Comparison of ENCODE assay signal across 27 cellular contexts in the genomic region with DNA sequence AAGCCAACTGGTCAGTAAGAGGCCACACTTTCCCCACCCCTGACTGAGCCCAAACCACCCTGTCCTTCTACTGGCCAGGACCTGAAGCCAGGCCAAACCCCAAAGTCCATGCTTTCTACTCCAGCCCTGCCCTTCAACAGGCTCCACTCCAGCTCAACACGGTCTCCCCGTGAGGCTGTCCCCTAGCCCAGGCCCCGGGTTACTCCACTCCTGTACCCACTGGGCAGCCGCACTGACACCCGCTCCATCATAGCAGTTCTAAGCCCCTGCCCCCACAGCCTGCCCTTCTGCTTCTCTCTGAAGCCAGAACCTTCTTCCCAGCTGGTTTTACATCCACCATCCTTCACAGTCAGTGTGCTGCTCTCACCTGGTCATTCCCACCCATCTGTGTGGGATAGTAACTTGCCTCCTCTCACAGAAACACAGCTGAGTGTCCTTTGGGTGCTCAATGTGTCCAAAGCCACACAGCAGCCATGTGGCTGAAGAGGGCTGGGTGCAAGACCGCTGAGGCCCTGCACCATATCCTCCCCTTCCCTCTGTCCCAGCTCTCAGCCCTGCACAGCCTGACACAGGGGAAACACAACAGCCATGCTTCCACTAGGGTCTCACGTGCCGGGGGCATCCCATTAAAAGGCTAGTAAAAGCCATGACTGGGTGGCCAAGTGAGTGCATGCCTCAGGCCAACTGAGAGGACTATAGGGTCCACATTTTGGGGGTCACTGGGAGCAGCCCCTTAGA. TPM values are rescaled to one million over a fixed set of nuclear protein-coding genes. Genes with fewer than 3 reads are reported as not detected.
DNase-seq lines count a peak whose midpoint lies in the region; ATAC-seq, FAIRE-seq and TF ChIP-seq lines count a peak whose summit lies in the region.
"Had no signal": no experiment of that assay in that cellular context is flagged by ENCODE, and none has a peak within 500 bp of the region (broad histone marks: within the 10 kb centered on the region; RNA-seq: fewer than 3 reads in every experiment).

No MANE protein-coding gene starts in this region.

- no peak for TF ChIP-seq EP300 in esophagus muscularis mucosa (IDR thresholded peaks at IDR 0.05)

- TF ChIP-seq CTCF in heart right ventricle (IDR thresholded peaks at IDR 0.05): no peak
- no peak for TF ChIP-seq CTCF in esophagus muscularis mucosa (IDR thresholded peaks at IDR 0.05)

- peak; percentile 65 for DNase-seq in cardiac septum (ENCODE audit: low spot score)
- DNase-seq in heart right ventricle: no peak
- DNase-seq in activated CD4-positive, alpha-beta memory T cell treated with anti-CD3 and anti-CD28 coated beads for 36 hours: no peak
- peak; percentile 76 for DNase-seq in mesenteric fat pad (ENCODE audit: low spot score)
- no peak for DNase-seq in GM12892 (ENCODE audit: insufficient read length)
- DNase-seq in esophagus muscularis mucosa (ENCODE audit: extremely low spot score): no peak
- no peak for DNase-seq in frontal cortex (ENCODE audit: low spot score in 2 of 2)
- DNase-seq: activated T-cell treated with anti-CD3 and anti-CD28 coated beads, Interleukin-2, amount 50 U/mL, for 72 hours; amniotic stem cell; CD4-positive, CD25-positive, alpha-beta regulatory T cell; cortex of kidney; H9; kidney glomerular epithelial cell; mesendoderm; MG63; naive B cell; NCI-H1436 treated with DMSO at 0.1 percent for 48 hours; NCI-H510A treated with DMSO at 0.1 percent for 48 hours; NK-92 treated with Interleukin-12 subunit alpha and Interleukin-12 subunit beta, amount 100 ng/mL, for 24 hours; stimulated activated CD4-positive, alpha-beta T cell treated with anti-CD3 and anti-CD28 coated beads, Interleukin-12 subunit alpha, Interleukin-12 subunit beta, amount 100 ng/mL, for 4 hours; stimulated activated CD4-positive, alpha-beta T cell treated with anti-CD3 and anti-CD28 coated beads, Interleukin-4, amount 100 ng/mL, for 4 hours had no signal

- H3K9me3 ChIP-seq in heart right ventricle (no peaks in the 10 kb centered on the region), esophagus muscularis mucosa (no peaks in the 10 kb centered on the region)
- H3K9me3 ChIP-seq: breast epithelium, MG63 had no signal

- FAIRE-seq in GM12892 (lab: Jason Lieb, UNC): no peak
- no peak for FAIRE-seq in frontal cortex (lab: Jason Lieb, UNC)
- FAIRE-seq: K562 had no signal

- no peaks in the 10 kb centered on the region for H3K27me3 ChIP-seq in heart right ventricle
- H3K27me3 ChIP-seq in esophagus muscularis mucosa: no peaks in the 10 kb centered on the region
- H3K27me3 ChIP-seq: breast epithelium, MG63 had no signal

- intact Hi-C loops in cardiac septum (cut with DNase I): no loop called here
- intact Hi-C loops in heart right ventricle (cut with DNase I): no loop called here
- intact Hi-C loops in activated CD4-positive, alpha-beta memory T cell treated with anti-CD3 and anti-CD28 coated beads for 36 hours (cut with micrococcal nuclease): no loop called here
- intact Hi-C loops in esophagus muscularis mucosa (cut with DNase I): no loop called here

- peaks cover 55% of the 10 kb centered on the region for H3K36me3 Mint-ChIP-seq in activated CD4-positive, alpha-beta memory T cell treated with anti-CD3 and anti-CD28 coated beads for 36 hours

- no peak for ATAC-seq in heart right ventricle
- ATAC-seq: activated T-cell treated with anti-CD3 and anti-CD28 coated beads, Interleukin-2, amount 50 U/mL, for 72 hours; K562; Panc1; SK-N-SH treated with all-trans-retinoic acid at 6 μM for 48 hours had no signal

- H3K27ac Mint-ChIP-seq in activated CD4-positive, alpha-beta memory T cell treated with anti-CD3 and anti-CD28 coated beads for 36 hours: peak overlapping the region; percentile 23
- H3K27ac Mint-ChIP-seq: activated T-cell treated with anti-CD3 and anti-CD28 coated beads, Interleukin-2, amount 50 U/mL, for 72 hours; T-helper 2 cell treated with Interferon-gamma antibody and Interleukin-4, amounts not matched to agents 5 μg/mL and 100 μg/mL, for 36 hours had no signal

- H3K4me3 Mint-ChIP-seq in activated CD4-positive, alpha-beta memory T cell treated with anti-CD3 and anti-CD28 coated beads for 36 hours: no peak overlapping the region
- H3K4me3 Mint-ChIP-seq: activated T-cell treated with anti-CD3 and anti-CD28 coated beads, Interleukin-2, amount 50 U/mL, for 72 hours; CD4-positive, CD25-positive, alpha-beta regulatory T cell; H9; naive B cell; T-helper 2 cell treated with Interferon-gamma antibody and Interleukin-4, amounts not matched to agents 5 μg/mL and 100 μg/mL, for 36 hours had no signal

- H3K4me1 Mint-ChIP-seq in activated CD4-positive, alpha-beta memory T cell treated with anti-CD3 and anti-CD28 coated beads for 36 hours (ENCODE audit: low read depth): no peaks in the 10 kb centered on the region
- H3K4me1 Mint-ChIP-seq: CD4-positive, CD25-positive, alpha-beta regulatory T cell had no signal

- no peaks in the 10 kb centered on the region for H3K27me3 Mint-ChIP-seq in activated CD4-positive, alpha-beta memory T cell treated with anti-CD3 and anti-CD28 coated beads for 36 hours
- H3K27me3 Mint-ChIP-seq: CD4-positive, CD25-positive, alpha-beta regulatory T cell; naive B cell had no signal

- H3K27ac ChIP-seq in heart right ventricle: no peak overlapping the region
- H3K27ac ChIP-seq in esophagus muscularis mucosa (replicated peaks in 1 of 4): no peak overlapping the region
- H3K27ac ChIP-seq: breast epithelium, VCaP had no signal

- no peaks in the 10 kb centered on the region for H3K9me3 Mint-ChIP-seq in activated CD4-positive, alpha-beta memory T cell treated with anti-CD3 and anti-CD28 coated beads for 36 hours
- H3K9me3 Mint-ChIP-seq: activated T-cell treated with anti-CD3 and anti-CD28 coated beads, Interleukin-2, amount 50 U/mL, for 72 hours; CD4-positive, CD25-positive, alpha-beta regulatory T cell; H9; naive B cell; T-helper 2 cell treated with Interferon-gamma antibody and Interleukin-4, amounts not matched to agents 5 μg/mL and 100 μg/mL, for 36 hours had no signal

- H3K36me3 ChIP-seq in heart right ventricle: peaks cover 0 to 100% (median 51%) of the 10 kb centered on the region in 9 donors
- H3K36me3 ChIP-seq in esophagus muscularis mucosa: peaks cover 55 to 86% (median 69%) of the 10 kb centered on the region in 4 donors

- peaks cover 10 to 32% (median 17%) of the 10 kb centered on the region in 9 donors for H3K4me1 ChIP-seq in heart right ventricle
- H3K4me1 ChIP-seq in esophagus muscularis mucosa: peaks cover 17 to 26% (median 23%) of the 10 kb centered on the region in 4 donors
- H3K4me1 ChIP-seq: breast epithelium had no signal

- TF ChIP-seq POLR2A in GM12892 (IDR thresholded peaks at IDR 0.05; ENCODE audit: low read depth, low read length) (no peak), esophagus muscularis mucosa (IDR thresholded peaks at IDR 0.05; ENCODE audit: low read depth) (no peak)

- H3K4me3 ChIP-seq in heart right ventricle (no peak overlapping the region), esophagus muscularis mucosa (no peak overlapping the region)
- H3K4me3 ChIP-seq: breast epithelium, K562, MG63 had no signal

- WGBS in heart right ventricle, 2 donors: 87 to 97% methylated on average over 8 of the region's 8 CpGs
- WGBS in esophagus muscularis mucosa: 85% methylated on average over 6 of the region's 8 CpGs

- POLR2A ChIA-PET in activated CD4-positive, alpha-beta memory T cell treated with anti-CD3 and anti-CD28 coated beads for 36 hours (lab: Charles Lee): no interaction called here

- CTCF ChIA-PET in activated CD4-positive, alpha-beta memory T cell treated with anti-CD3 and anti-CD28 coated beads for 36 hours (lab: Charles Lee): no interaction called here

RNA-seq across cellular contexts. Expression of a gene that starts 38.1 kb away (rescaled TPM):
- 32.6 TPM for total RNA-seq in cardiac septum
- total RNA-seq in heart right ventricle: 10 to 100 TPM in 9 of 10 donors, 1 to 10 TPM in 1; 9.7 to 21.7 (median 13.6) TPM
- 1 to 10 TPM; 7.5 to 8.4 TPM for polyA plus RNA-seq in heart right ventricle
- total RNA-seq in activated CD4-positive, alpha-beta memory T cell treated with anti-CD3 and anti-CD28 coated beads for 36 hours: 10 to 100 TPM; 85.4 to 95.1 TPM
- total RNA-seq in mesenteric fat pad: 52.5 TPM
- 12.9 TPM for polyA plus RNA-seq in GM12892 (2012; ENCODE audit: missing spikeins)
- 10 to 100 TPM; 35.7 to 81.3 (median 59.2) TPM for total RNA-seq in esophagus muscularis mucosa
- 68.9 TPM for total RNA-seq in frontal cortex

Comparison
In these comparisons a context has a peak if more than half of its experiments do, and no peak if none do; other contexts are left out.
1. DNase-seq: peak in cardiac septum (single experiment) and mesenteric fat pad (single experiment); none in heart right ventricle (0 of 2), activated CD4-positive, alpha-beta memory T cell treated with anti-CD3 and anti-CD28 coated beads for 36 hours (single experiment), GM12892 (single experiment), esophagus muscularis mucosa (single experiment) and frontal cortex (0 of 2).